ENCODE assay signal across 1 cellular context in the genomic region with DNA sequence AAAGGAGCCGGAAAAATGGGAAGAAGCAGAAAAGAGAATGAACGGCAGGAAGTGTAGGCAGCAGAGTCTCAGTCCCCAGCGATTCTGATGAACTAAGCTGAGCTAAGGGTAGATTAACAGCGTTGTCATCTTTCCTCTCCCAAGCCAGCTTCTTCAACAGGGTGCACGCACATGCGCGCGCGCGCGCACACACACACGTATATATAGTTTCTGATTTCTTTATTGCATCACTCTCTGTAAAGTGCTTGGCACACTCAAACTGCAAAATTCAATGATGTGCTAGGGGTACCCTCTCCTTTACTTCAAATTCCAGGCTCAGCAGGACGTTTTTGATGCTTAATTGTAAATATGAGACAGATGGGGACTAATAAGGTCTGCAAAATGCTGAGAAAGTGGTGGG.
TF ChIP-seq lines count a peak whose summit lies in the region.

No MANE protein-coding gene starts in this region.

TF ChIP-seq in GM23338, 12 proteins besides CTCF, POLR2A, EP300 and RAD21 (continued from another document):
- no peak for TF ChIP-seq EZH2phosphoT487 (IDR thresholded peaks at IDR 0.05; ENCODE audit: unreplicated experiment)
TF ChIP-seq in GM23338: peak in this region for 0.
